In genomic region chr12:2613674-2614073, GRCh38 we compare ENCODE assay signal across 8 cellular contexts.
DNase-seq lines count a peak whose midpoint lies in the region; FAIRE-seq and TF ChIP-seq lines count a peak whose summit lies in the region.

No MANE protein-coding gene starts in this region.

- DNase-seq in GM04504 (ENCODE audit: low read depth) (peak; percentile 96), HT1080 (ENCODE audit: low read depth) (peak; percentile 96), choroid plexus epithelial cell (ENCODE audit: low read depth) (peak; percentile 96), NCI-H524 treated with DMSO at 0.1 percent for 48 hours (lab: John Stamatoyannopoulos, UW) (no peak), DMS114 treated with DMSO at 0.1 percent for 48 hours (lab: John Stamatoyannopoulos, UW; ENCODE audit: unreplicated experiment) (no peak), D721Med (ENCODE audit: insufficient read length, low spot score) (no peak), NCI-H2081 (lab: John Stamatoyannopoulos, UW) (no peak)

- no peaks in the 10 kb centered on the region for H3K9me3 ChIP-seq in skeletal muscle tissue (ENCODE audit: control insufficient read depth in 3 of 3, low read length in 3 of 3)

- H3K36me3 ChIP-seq in skeletal muscle tissue (ENCODE audit: control insufficient read depth in 3 of 3, insufficient read depth in 3 of 3, low read length in 3 of 3): peaks cover 0 to 3% (median 0%) of the 10 kb centered on the region in 3 donors

- H3K27me3 ChIP-seq in skeletal muscle tissue (ENCODE audit: control insufficient read depth in 3 of 3, insufficient read depth in 3 of 3, low read length in 3 of 3): peaks cover 11 to 29% (median 24%) of the 10 kb centered on the region in 3 donors

- H3K4me1 ChIP-seq in skeletal muscle tissue (ENCODE audit: control insufficient read depth in 3 of 3, insufficient read depth in 3 of 3, low read length in 3 of 3): peaks cover 0 to 8% (median 5%) of the 10 kb centered on the region in 3 donors

- no peak for TF ChIP-seq CTCF in choroid plexus epithelial cell (conservative IDR thresholded peaks at IDR 0.05; ENCODE audit: low read depth, low read length)
- TF ChIP-seq CTCF in D721Med (IDR thresholded peaks at IDR 0.05; ENCODE audit: insufficient read depth, missing control alignments): no peak

- no peak overlapping the region for H3K4me3 ChIP-seq in choroid plexus epithelial cell (ENCODE audit: low read depth, low read length)
- H3K4me3 ChIP-seq in skeletal muscle tissue (ENCODE audit: low read length in 3 of 3): no peak overlapping the region

- no peak for FAIRE-seq in D721Med (lab: Jason Lieb, UNC)

- no peak overlapping the region for H3K9ac ChIP-seq in skeletal muscle tissue (ENCODE audit: low read depth in 1 of 3, low read length in 3 of 3)

- peak overlapping the region; percentile 36 for H3K27ac ChIP-seq in skeletal muscle tissue (ENCODE audit: low read depth, low read length)

Comparison
In these comparisons a context has a peak if more than half of its experiments do, and no peak if none do; other contexts are left out.
1. DNase-seq: peak in GM04504 (single experiment), HT1080 (single experiment) and choroid plexus epithelial cell (single experiment); none in NCI-H524 treated with DMSO at 0.1 percent for 48 hours (single experiment), DMS114 treated with DMSO at 0.1 percent for 48 hours (single experiment), D721Med (single experiment) and NCI-H2081 (0 of 2).